In the genomic region with DNA sequence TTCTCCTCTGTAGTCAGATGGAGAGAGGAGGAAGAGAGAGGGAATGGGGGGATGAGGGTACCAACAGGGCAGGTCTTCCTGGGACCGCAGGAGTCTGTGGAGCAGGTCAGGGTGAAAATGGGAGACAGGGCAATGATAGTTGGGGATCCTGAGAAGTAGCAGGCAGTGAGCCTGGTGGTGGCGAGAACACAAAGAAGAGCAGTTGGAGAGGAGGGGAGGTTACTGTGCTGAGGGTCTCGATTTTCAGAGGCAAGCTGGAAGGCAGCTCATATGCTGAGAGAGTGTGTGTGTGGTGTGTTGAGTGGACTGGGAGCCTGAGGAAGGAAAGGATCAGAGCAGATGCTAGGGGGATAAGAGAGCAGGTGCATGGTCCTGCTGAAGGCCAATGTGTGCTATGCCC, we compare ENCODE assay signal across 23 cellular contexts. TPM values are rescaled to one million over a fixed set of nuclear protein-coding genes. Genes with fewer than 3 reads are reported as not detected.
DNase-seq lines count a peak whose midpoint lies in the region; ATAC-seq and TF ChIP-seq lines count a peak whose summit lies in the region.
"Had no signal": no experiment of that assay in that cellular context is flagged by ENCODE, and none has a peak within 500 bp of the region (broad histone marks: within the 10 kb centered on the region; RNA-seq: fewer than 3 reads in every experiment).

No MANE protein-coding gene starts in this region.

- TF ChIP-seq CTCF in thyroid gland (IDR thresholded peaks at IDR 0.05), result no peak

- ATAC-seq in T-helper 17 cell, result no peak
- ATAC-seq: Panc1 had no signal

- peak overlapping the region in 2 of 3 donors; percentile 69 to 88 for H3K27ac ChIP-seq in thyroid gland
- H3K27ac ChIP-seq: BLaER1 treated with 17β-estradiol and CSF1 and Interleukin-3, amounts not matched to agents 10 nM and 100 nM; GM23248 had no signal

- H3K27ac Mint-ChIP-seq in activated naive CD8-positive, alpha-beta T cell, result no peak overlapping the region
- no peak overlapping the region for H3K27ac Mint-ChIP-seq in activated naive CD8-positive, alpha-beta T cell treated with anti-CD3 and anti-CD28 coated beads for 36 hours
- H3K27ac Mint-ChIP-seq in T-helper 17 cell, result peak overlapping the region; percentile 67
- H3K27ac Mint-ChIP-seq: H9 had no signal

- H3K27me3 ChIP-seq in thyroid gland, result no peaks in the 10 kb centered on the region

- H3K4me3 ChIP-seq in thyroid gland (replicated peaks in 1 of 3), result no peak overlapping the region
- H3K4me3 ChIP-seq: BLaER1 treated with 17β-estradiol and CSF1 and Interleukin-3, amounts not matched to agents 10 nM and 100 nM; GM23248 had no signal

- H3K9me3 ChIP-seq in T-helper 17 cell (ENCODE audit: control insufficient read depth, low read length, poor library complexity, severe bottlenecking) (no peaks in the 10 kb centered on the region), thyroid gland (no peaks in the 10 kb centered on the region)
- H3K9me3 ChIP-seq: BLaER1 treated with 17β-estradiol and CSF1 and Interleukin-3, amounts not matched to agents 10 nM and 100 nM had no signal

- H3K36me3 Mint-ChIP-seq in activated naive CD8-positive, alpha-beta T cell, result no peaks in the 10 kb centered on the region
- no peaks in the 10 kb centered on the region for H3K36me3 Mint-ChIP-seq in activated naive CD8-positive, alpha-beta T cell treated with anti-CD3 and anti-CD28 coated beads for 36 hours
- H3K36me3 Mint-ChIP-seq in T-helper 17 cell (ENCODE audit: low read depth), result peaks cover 3% of the 10 kb centered on the region
- H3K36me3 Mint-ChIP-seq: CD4-positive, alpha-beta memory T cell had no signal

- H3K36me3 ChIP-seq in thyroid gland, result no peaks in the 10 kb centered on the region
- H3K36me3 ChIP-seq: BLaER1 treated with 17β-estradiol and CSF1 and Interleukin-3, amounts not matched to agents 10 nM and 100 nM had no signal

- H3K4me1 Mint-ChIP-seq in activated naive CD8-positive, alpha-beta T cell (ENCODE audit: low read depth), result peaks cover 12% of the 10 kb centered on the region
- H3K4me1 Mint-ChIP-seq in activated naive CD8-positive, alpha-beta T cell treated with anti-CD3 and anti-CD28 coated beads for 36 hours, result peaks cover 8% of the 10 kb centered on the region
- peaks cover 11% of the 10 kb centered on the region for H3K4me1 Mint-ChIP-seq in T-helper 17 cell

- no peak for DNase-seq in activated naive CD8-positive, alpha-beta T cell treated with anti-CD3 and anti-CD28 coated beads for 36 hours
- DNase-seq in T-helper 17 cell, result no peak
- peak; percentile 69 for DNase-seq in mesenteric fat pad (ENCODE audit: low spot score)
- no peak for DNase-seq in thyroid gland
- no peak for DNase-seq in NOMO-1 treated with dmso at 0.1 percent for 144 hours (lab: John Stamatoyannopoulos, UW; ENCODE audit: unreplicated experiment)
- no peak for DNase-seq in hippocampal formation (lab: John Stamatoyannopoulos, UW)
- DNase-seq in stimulated activated CD4-positive, alpha-beta T cell treated with anti-CD3 and anti-CD28 coated beads, Interleukin-2, amount 100 ng/mL, for 24 hours, result no peak
- DNase-seq: CD4-positive, alpha-beta memory T cell; DMS 273 treated with DMSO at 0.1 percent for 48 hours; GM23248; H9; KBM-7; MV-4-11; NCI-H1105; NCI-H1436 treated with DMSO at 0.1 percent for 48 hours; NCI-H187 treated with DMSO at 0.1 percent for 48 hours; NCI-H2107; NCI-H69; SHP77 treated with DMSO at 0.1 percent for 48 hours had no signal

- peak overlapping the region; percentile 82 for H3K4me3 Mint-ChIP-seq in activated naive CD8-positive, alpha-beta T cell
- no peak overlapping the region for H3K4me3 Mint-ChIP-seq in activated naive CD8-positive, alpha-beta T cell treated with anti-CD3 and anti-CD28 coated beads for 36 hours
- H3K4me3 Mint-ChIP-seq in T-helper 17 cell, result no peak overlapping the region

- H3K4me1 ChIP-seq in thyroid gland, result peaks cover 14 to 16% of the 10 kb centered on the region in 2 donors

- no peak for TF ChIP-seq POLR2A in thyroid gland (IDR thresholded peaks at IDR 0.05)

- intact Hi-C loops in thyroid gland (cut with DNase I), result no loop called here

- H3K27me3 Mint-ChIP-seq in activated naive CD8-positive, alpha-beta T cell, result peaks cover 18% of the 10 kb centered on the region
- H3K27me3 Mint-ChIP-seq in activated naive CD8-positive, alpha-beta T cell treated with anti-CD3 and anti-CD28 coated beads for 36 hours, result peaks cover 31% of the 10 kb centered on the region
- H3K27me3 Mint-ChIP-seq in T-helper 17 cell, result peaks cover 13% of the 10 kb centered on the region

- 86 to 92% methylated on average over 3 of the region's 3 CpGs for WGBS in thyroid gland, 2 donors

- no peaks in the 10 kb centered on the region for H3K9me3 Mint-ChIP-seq in activated naive CD8-positive, alpha-beta T cell (ENCODE audit: low read depth)
- H3K9me3 Mint-ChIP-seq in activated naive CD8-positive, alpha-beta T cell treated with anti-CD3 and anti-CD28 coated beads for 36 hours, result no peaks in the 10 kb centered on the region
- H3K9me3 Mint-ChIP-seq: CD4-positive, alpha-beta memory T cell; H9 had no signal

RNA-seq across cellular contexts. Expression of gene DOCK3, which starts 2.1 kb away (rescaled TPM):
- total RNA-seq in activated naive CD8-positive, alpha-beta T cell treated with anti-CD3 and anti-CD28 coated beads for 36 hours, result 1 to 10 TPM; 1.9 to 2.1 TPM
- total RNA-seq in T-helper 17 cell, result 1 to 10 TPM; 1.9 to 3.2 TPM
- 0.51 TPM for total RNA-seq in mesenteric fat pad
- 10 to 100 TPM; 15.7 to 54.2 (median 21.1) TPM for total RNA-seq in thyroid gland
- total RNA-seq: OCI-LY7 had no signal

RNA-seq across cellular contexts. Expression of gene MAPKAPK3, which starts 55.7 kb away (rescaled TPM):
- total RNA-seq in activated naive CD8-positive, alpha-beta T cell treated with anti-CD3 and anti-CD28 coated beads for 36 hours, result 100 to 1,000 TPM; 166 to 171 TPM
- total RNA-seq in T-helper 17 cell (10 to 100 TPM; 44.7 to 49.2 TPM), mesenteric fat pad (44.7 TPM), thyroid gland (100 to 1,000 TPM in 1 of 4 donors, 10 to 100 TPM in 3; 66.1 to 147 (median 97.5) TPM)

Comparison
In these comparisons a context has a peak if more than half of its experiments do, and no peak if none do; other contexts are left out.
1. RNA of gene DOCK3, which starts 2.1 kb away (total RNA-seq): 15.7 to 54.2 TPM in thyroid gland; 1.9 to 3.2 TPM in T-helper 17 cell, 1.9 to 2.1 TPM in activated naive CD8-positive, alpha-beta T cell treated with anti-CD3 and anti-CD28 coated beads for 36 hours and 0.51 TPM in mesenteric fat pad (single experiment); every median in the first group is over 4 times any median in the second.